ENCODE assay signal across 8 cellular contexts in the genomic region with DNA sequence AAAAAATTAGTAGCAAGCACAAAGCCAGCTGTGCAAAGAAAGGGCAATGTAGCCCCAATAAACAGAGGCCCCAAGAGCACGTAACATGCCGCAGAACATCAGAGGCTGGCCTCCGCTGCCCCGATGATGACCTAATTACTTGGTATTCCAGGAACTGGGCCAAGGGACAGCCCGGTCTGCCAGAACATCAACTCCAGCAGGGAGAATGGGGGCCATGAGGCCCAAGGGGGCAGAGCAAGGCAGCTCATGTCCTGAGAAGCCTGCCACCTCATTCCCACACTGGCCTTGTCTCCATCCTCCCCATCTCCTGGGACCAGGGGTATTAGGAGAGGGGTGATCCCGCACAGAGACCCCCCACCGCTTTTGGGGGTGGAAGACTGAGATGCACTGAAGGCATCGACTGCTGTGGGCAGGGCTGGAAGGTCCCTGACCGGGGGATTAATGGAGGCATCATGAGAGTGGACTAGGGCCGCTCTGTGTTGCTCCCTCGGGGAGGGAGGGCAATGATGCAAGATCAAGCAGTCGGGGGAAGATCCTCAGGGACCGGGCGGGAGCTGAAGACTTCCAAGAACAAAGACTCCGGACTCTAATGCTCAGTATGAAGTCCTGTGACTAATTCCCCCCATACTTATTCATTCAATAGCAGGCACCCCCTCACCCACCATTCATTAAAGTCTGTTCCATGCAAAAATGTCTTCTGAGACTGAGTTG.
DNase-seq lines count a peak whose midpoint lies in the region; ATAC-seq and TF ChIP-seq lines count a peak whose summit lies in the region.
"Not testable (repeated sequence)": the region's sequence is repeated elsewhere in the genome, so short reads cannot be mapped to it uniquely, and the experiment has no call there.

No MANE protein-coding gene starts in this region.

- not testable (repeated sequence) for H4K12ac ChIP-seq in trophoblast cell (ENCODE audit: low read depth, low read length)

- TF ChIP-seq EP300 in SK-N-SH (IDR thresholded peaks at IDR 0.05; ENCODE audit: borderline replicate concordance in 1 of 2, low read depth in 1 of 2, low read length in 1 of 2); gastroesophageal sphincter (IDR thresholded peaks at IDR 0.05): not testable (repeated sequence)

- not testable (repeated sequence) for H3K27me3 Mint-ChIP-seq in chondrocyte (ENCODE audit: low read depth)

- TF ChIP-seq POLR2A in gastroesophageal sphincter (IDR thresholded peaks at IDR 0.05); thyroid gland (IDR thresholded peaks at IDR 0.05): not testable (repeated sequence)

- H3K4me1 ChIP-seq in SK-N-SH (ENCODE audit: control insufficient read depth in 1 of 2, insufficient read depth in 2 of 2, low read depth in 1 of 2, low read length in 1 of 2); gastroesophageal sphincter; trophoblast cell (ENCODE audit: control insufficient read depth in 1 of 2, insufficient read depth in 2 of 2, low read length in 2 of 2); thyroid gland: not testable (repeated sequence)

- POLR2A ChIA-PET in SK-N-SH (lab: Yijun Ruan, JAX), result not testable (repeated sequence)

- H4K91ac ChIP-seq in trophoblast cell (ENCODE audit: low read depth, low read length), result peak overlapping the region; percentile 55

- not testable (repeated sequence) for H3K4ac ChIP-seq in trophoblast cell (ENCODE audit: low read depth, low read length)

- not testable (repeated sequence) for H3F3A ChIP-seq in SK-N-SH (replicated peaks; ENCODE audit: insufficient read depth)

- H2BK12ac ChIP-seq in trophoblast cell (ENCODE audit: low read length), result not testable (repeated sequence)

- H3K4me2 ChIP-seq in SK-N-SH; trophoblast cell (ENCODE audit: low read length): not testable (repeated sequence)

- not testable (repeated sequence) for H3K9ac ChIP-seq in SK-N-SH; trophoblast cell (ENCODE audit: low read length)

- H3K23ac ChIP-seq in trophoblast cell (ENCODE audit: low read length), result not testable (repeated sequence)

- not testable (repeated sequence) for H3K9me3 ChIP-seq in SK-N-SH; gastroesophageal sphincter; trophoblast cell (ENCODE audit: insufficient read depth, low read depth, low read length); thyroid gland

- H4K8ac ChIP-seq in trophoblast cell (ENCODE audit: low read depth, low read length), result not testable (repeated sequence)

- H2BK120ac ChIP-seq in trophoblast cell (ENCODE audit: insufficient read depth, low read length, poor library complexity), result not testable (repeated sequence)

- H3K79me1 ChIP-seq in trophoblast cell (ENCODE audit: low read length), result not testable (repeated sequence)

- peak; percentile 66 for DNase-seq in Ammon's horn (ENCODE audit: low spot score)
- DNase-seq in HCEC 1CT, result peak; percentile 63
- DNase-seq in SK-N-SH, result peak; percentile 21
- DNase-seq in chondrocyte (ENCODE audit: low spot score), result peak; percentile 68
- DNase-seq in islet precursor cell, result peak; percentile 51
- peak; percentile 56 to 67 for DNase-seq in trophoblast cell
- DNase-seq in thyroid gland, result peak; percentile 47 to 53

- H3K4me3 ChIP-seq in SK-N-SH (ENCODE audit: low read depth in 2 of 2, low read length in 1 of 2); gastroesophageal sphincter; trophoblast cell (ENCODE audit: low read depth, low read length); thyroid gland (replicated peaks in 1 of 3): not testable (repeated sequence)

- not testable (repeated sequence) for H3K27me3 ChIP-seq in SK-N-SH (ENCODE audit: insufficient read depth); gastroesophageal sphincter; trophoblast cell (ENCODE audit: insufficient read depth, low read length); thyroid gland

- H3K14ac ChIP-seq in trophoblast cell (ENCODE audit: low read length), result not testable (repeated sequence)

- not testable (repeated sequence) for H3K27ac ChIP-seq in SK-N-SH (ENCODE audit: low read depth in 2 of 2, low read length in 1 of 2); gastroesophageal sphincter; trophoblast cell (ENCODE audit: low read depth, low read length); thyroid gland

- not testable (repeated sequence) for H3K36me3 ChIP-seq in SK-N-SH (replicated peaks in 1 of 2; ENCODE audit: control insufficient read depth in 1 of 2, insufficient read depth in 2 of 2, low read length in 1 of 2); gastroesophageal sphincter; trophoblast cell (ENCODE audit: control insufficient read depth in 1 of 2, insufficient read depth in 2 of 2, low read length in 2 of 2); thyroid gland

- H4K20me1 ChIP-seq in SK-N-SH (ENCODE audit: insufficient read depth), result not testable (repeated sequence)

- ATAC-seq in gastroesophageal sphincter, result peak; percentile 58

- not testable (repeated sequence) for H2AK5ac ChIP-seq in trophoblast cell (ENCODE audit: low read length)

- not testable (repeated sequence) for H3K18ac ChIP-seq in trophoblast cell (ENCODE audit: low read length)

- not testable (repeated sequence) for H2BK5ac ChIP-seq in trophoblast cell (ENCODE audit: low read depth, low read length, poor library complexity)

- not testable (repeated sequence) for H3K9me2 ChIP-seq in SK-N-SH

- peaks cover 13% of the 10 kb centered on the region for H3K4me1 Mint-ChIP-seq in chondrocyte (ENCODE audit: low read depth)

- not testable (repeated sequence) for TF ChIP-seq RAD21 in SK-N-SH (IDR thresholded peaks at IDR 0.05; ENCODE audit: low read length)

- not testable (repeated sequence) for H3K79me2 ChIP-seq in SK-N-SH (ENCODE audit: insufficient read depth); trophoblast cell (ENCODE audit: control insufficient read depth, insufficient read depth, low read length, poor library complexity)

- WGBS in SK-N-SH (ENCODE audit: low lambda C conversion rate), result 59% methylated on average over 9 of the region's 15 CpGs
- WGBS in gastroesophageal sphincter (ENCODE audit: low coverage in 1 of 2), 2 donors, result no CpG with 5 or more reads among the region's 15 CpGs
- WGBS in trophoblast cell (ENCODE audit: extremely low coverage, insufficient coverage, insufficient read length), result no CpG with 5 or more reads among the region's 15 CpGs
- 74 to 100% methylated on average over 1 to 15 of the region's 15 CpGs for WGBS in thyroid gland, 2 donors

- intact Hi-C loops in thyroid gland (cut with DNase I), result not testable (repeated sequence)

- H3K4me3 Mint-ChIP-seq in chondrocyte (ENCODE audit: unreplicated experiment), result not testable (repeated sequence)

- not testable (repeated sequence) for H3K9me3 Mint-ChIP-seq in chondrocyte (ENCODE audit: low read depth)

- CTCF ChIA-PET in SK-N-SH (lab: Yijun Ruan, JAX), result not testable (repeated sequence)

- not testable (repeated sequence) for H2AFZ ChIP-seq in SK-N-SH (ENCODE audit: low read depth); trophoblast cell (ENCODE audit: insufficient read depth, low read length, poor library complexity)

- H3K27ac Mint-ChIP-seq in chondrocyte (ENCODE audit: unreplicated experiment), result peak overlapping the region; percentile 70

- H3K36me3 Mint-ChIP-seq in chondrocyte (ENCODE audit: low read depth), result not testable (repeated sequence)

- not testable (repeated sequence) for TF ChIP-seq CTCF in SK-N-SH (IDR thresholded peaks at IDR 0.05); chondrocyte (IDR thresholded peaks at IDR 0.05); gastroesophageal sphincter (IDR thresholded peaks at IDR 0.05); thyroid gland (IDR thresholded peaks at IDR 0.05)

TF ChIP-seq in SK-N-SH, 30 proteins besides CTCF, POLR2A, EP300 and RAD21:
- TF ChIP-seq FOSL2 (IDR thresholded peaks at IDR 0.05; ENCODE audit: borderline replicate concordance, low read depth), result peak; percentile 15; the same call in 1 of the 2 replicates
- peak; percentile 22; the same call in 1 of the 2 replicates for TF ChIP-seq TCF12 (IDR thresholded peaks at IDR 0.05)
- 0 out of 2 replicates have a peak, but pooled peaks have one; percentile 11 for TF ChIP-seq TEAD4 (IDR thresholded peaks at IDR 0.05; ENCODE audit: borderline replicate concordance, insufficient read depth)
- TF ChIP-seq RXRA (IDR thresholded peaks at IDR 0.05; ENCODE audit: borderline replicate concordance, low read depth), result peak; percentile 40; the same call in 1 of the 2 replicates
- TF ChIP-seq NFIC (IDR thresholded peaks at IDR 0.05; ENCODE audit: borderline replicate concordance), result peak; percentile 60; the same call in 1 of the 2 replicates
TF ChIP-seq in SK-N-SH: peak in this region for 5; not testable (repeated sequence) for 25.
